ENCODE assay signal across 8 cellular contexts in genomic region chr11:27471588-27472397, GRCh38. TPM values are rescaled to one million over a fixed set of nuclear protein-coding genes. Genes with fewer than 3 reads are reported as not detected.
DNase-seq lines count a peak whose midpoint lies in the region; ATAC-seq and TF ChIP-seq lines count a peak whose summit lies in the region.

No MANE protein-coding gene starts in this region.

- TF ChIP-seq CTCF in adrenal gland (IDR thresholded peaks at IDR 0.05), result no peak
- no peak for TF ChIP-seq CTCF in right atrium auricular region (IDR thresholded peaks at IDR 0.05)
- TF ChIP-seq CTCF in progenitor cell of endocrine pancreas (IDR thresholded peaks at IDR 0.05; ENCODE audit: unreplicated experiment), result no peak

- no peaks in the 10 kb centered on the region for H3K9me3 ChIP-seq in adrenal gland (replicated peaks in 1 of 3)
- H3K9me3 ChIP-seq in right atrium auricular region, result no peaks in the 10 kb centered on the region

- peak overlapping the region; percentile 77 to 95 (median 88) for H3K27ac ChIP-seq in adrenal gland
- H3K27ac ChIP-seq in right atrium auricular region, result peak overlapping the region; percentile 82 to 90

- no peak for TF ChIP-seq POLR2A in adrenal gland (IDR thresholded peaks at IDR 0.05)

- DNase-seq in activated T-cell treated with anti-CD3 and anti-CD28 coated beads for 48 hours (ENCODE audit: low read depth), result peak; percentile 5
- no peak for DNase-seq in activated T-cell treated with anti-CD3 and anti-CD28 coated beads for 4 hours
- peak; percentile 39 to 45 for DNase-seq in NOMO-1 (lab: John Stamatoyannopoulos, UW; ENCODE audit: unreplicated experiment in 2 of 2)
- peak; percentile 39 to 63 (median 50) for DNase-seq in adrenal gland
- DNase-seq in right atrium auricular region (ENCODE audit: low spot score), result no peak
- DNase-seq in progenitor cell of endocrine pancreas (ENCODE audit: low spot score, unreplicated experiment), result peak; percentile 41
- no peak for DNase-seq in NCI-H2107 (lab: John Stamatoyannopoulos, UW)

- 0 to 2% (median 1%) methylated on average over 4 to 79 of the region's 79 CpGs for WGBS in adrenal gland, 4 donors

- ATAC-seq in HG02763 (IDR thresholded peaks at IDR 0.05; ENCODE audit: unreplicated experiment), result peak; percentile 47

- no peaks in the 10 kb centered on the region for H3K9me3 Mint-ChIP-seq in progenitor cell of endocrine pancreas (ENCODE audit: low read depth)

- H3K4me3 ChIP-seq in adrenal gland (peak overlapping the region; percentile 28 to 93 (median 61)), right atrium auricular region (peak overlapping the region; percentile 82 to 87)

- no peaks in the 10 kb centered on the region for H3K27me3 Mint-ChIP-seq in progenitor cell of endocrine pancreas

- H3K4me3 Mint-ChIP-seq in progenitor cell of endocrine pancreas (ENCODE audit: low read depth), result peak overlapping the region; percentile 99

- H3K4me1 ChIP-seq in adrenal gland (replicated peaks in 1 of 2) (peaks cover 23 to 43% of the 10 kb centered on the region in 2 donors), right atrium auricular region (peaks cover 0 to 43% of the 10 kb centered on the region in 2 donors)

- peaks cover 3% of the 10 kb centered on the region for H3K36me3 Mint-ChIP-seq in progenitor cell of endocrine pancreas (ENCODE audit: insufficient read depth)

- H3K4me1 Mint-ChIP-seq in progenitor cell of endocrine pancreas (ENCODE audit: low read depth), result peaks cover 36% of the 10 kb centered on the region

- peak overlapping the region; percentile 89 for H3K27ac Mint-ChIP-seq in progenitor cell of endocrine pancreas

- H3K27me3 ChIP-seq in adrenal gland, result no peaks in the 10 kb centered on the region
- no peaks in the 10 kb centered on the region for H3K27me3 ChIP-seq in right atrium auricular region

- H3K36me3 ChIP-seq in adrenal gland (replicated peaks in 1 of 2) (no peaks in the 10 kb centered on the region), right atrium auricular region (no peaks in the 10 kb centered on the region)

- intact Hi-C loops in adrenal gland (cut with DNase I), result loop anchor here in 1 of 2 donors (10.0 kb wide), 1 partner anchor 97 kb away; no protein-coding TSS in a partner anchor

RNA-seq across cellular contexts. Expression of gene LGR4, which starts 0.8 kb away (rescaled TPM):
- total RNA-seq in adrenal gland, result 10 to 100 TPM; 17.3 to 78.3 (median 44.6) TPM
- polyA plus RNA-seq in adrenal gland, result 10 to 100 TPM in 1 of 3 donors, 1 to 10 TPM in 2; 7.3 to 36.8 (median 9.9) TPM
- total RNA-seq in right atrium auricular region, result 10 to 100 TPM; 31.1 to 40.6 TPM
- total RNA-seq in progenitor cell of endocrine pancreas, result 138 and 154 TPM in 2 replicates

RNA-seq across cellular contexts. Expression of gene LIN7C, which starts 34.8 kb away (rescaled TPM):
- 10 to 100 TPM; 25.5 to 53.4 (median 41.3) TPM for total RNA-seq in adrenal gland
- polyA plus RNA-seq in adrenal gland, result 10 to 100 TPM in 1 of 3 donors, 1 to 10 TPM in 2; 7.2 to 20.3 (median 7.8) TPM
- 10 to 100 TPM; 18.8 to 23.7 TPM for total RNA-seq in right atrium auricular region
- 36.5 and 38.2 TPM in 2 replicates for total RNA-seq in progenitor cell of endocrine pancreas

Comparison
In these comparisons a context has a peak if more than half of its experiments do, and no peak if none do; other contexts are left out.
1. DNase-seq: peak in activated T-cell treated with anti-CD3 and anti-CD28 coated beads for 48 hours (single experiment), NOMO-1 (2 of 2), adrenal gland (7 of 7) and progenitor cell of endocrine pancreas (single experiment); none in activated T-cell treated with anti-CD3 and anti-CD28 coated beads for 4 hours (single experiment), right atrium auricular region (single experiment) and NCI-H2107 (single experiment).